ENCODE assay signal across 8 cellular contexts in genomic region chrX:14872851-14873675, GRCh38. TPM values are rescaled to one million over a fixed set of nuclear protein-coding genes. Genes with fewer than 3 reads are reported as not detected.
DNase-seq lines count a peak whose midpoint lies in the region; ATAC-seq and TF ChIP-seq lines count a peak whose summit lies in the region.

FANCB (minus strand) TSS chrX:14873069; CDS start chrX:14865510, 7,559 bp downstream.
MOSPD2 (plus strand) TSS chrX:14873421; CDS start chrX:14873529, 108 bp downstream.

- H3K27me3 ChIP-seq in osteoblast (ENCODE audit: insufficient read depth, low read length) (no peaks in the 10 kb centered on the region), thoracic aorta (replicated peaks; ENCODE audit: insufficient read depth) (no peaks in the 10 kb centered on the region)

- H3K9me3 ChIP-seq in osteoblast (ENCODE audit: low read depth, low read length) (no peaks in the 10 kb centered on the region), thoracic aorta (no peaks in the 10 kb centered on the region)

- DNase-seq in GM12864 (ENCODE audit: low read depth), result peak; percentile 78
- DNase-seq in NCI-H1105 treated with DMSO at 0.1 percent for 48 hours (lab: John Stamatoyannopoulos, UW), result peak; percentile 91
- peak; percentile 87 for DNase-seq in SKM-1 treated with dmso at 0.1 percent for 144 hours (lab: John Stamatoyannopoulos, UW; ENCODE audit: unreplicated experiment)
- peak; percentile 93 for DNase-seq in activated naive CD8-positive, alpha-beta T cell treated with anti-CD3 and anti-CD28 coated beads for 36 hours
- peak; percentile 94 for DNase-seq in glutamatergic neuron
- DNase-seq in osteoblast (ENCODE audit: insufficient read length, low spot score, missing footprints), result peak; percentile 96
- DNase-seq in thoracic aorta (ENCODE audit: low spot score), result peak; percentile 78

- peak within 1 kb of the TSS; percentile 82 for H3K4me2 ChIP-seq in osteoblast (ENCODE audit: insufficient read depth, low read length)

- no peaks in the 10 kb centered on the region for H4K20me1 ChIP-seq in osteoblast (ENCODE audit: insufficient read depth, low read length)

- H3K27ac ChIP-seq in osteoblast (ENCODE audit: low read depth, low read length), result peak within 1 kb of the TSS; percentile 67
- H3K27ac ChIP-seq in thoracic aorta, result peak within 1 kb of the TSS; percentile 61 to 70

- H3K4me3 ChIP-seq in GM12864 (ENCODE audit: low read depth, low read length), result peak within 1 kb of the TSS; percentile 82
- H3K4me3 ChIP-seq in osteoblast (ENCODE audit: insufficient read depth, low read length), result peak within 1 kb of the TSS; percentile 80
- peak within 1 kb of the TSS; percentile 87 for H3K4me3 ChIP-seq in thoracic aorta

- peak within 1 kb of the TSS; percentile 82 for H3K27ac Mint-ChIP-seq in activated naive CD8-positive, alpha-beta T cell treated with anti-CD3 and anti-CD28 coated beads for 36 hours
- H3K27ac Mint-ChIP-seq in glutamatergic neuron (ENCODE audit: unreplicated experiment), result peak within 1 kb of the TSS; percentile 64

- H3K4me3 Mint-ChIP-seq in activated naive CD8-positive, alpha-beta T cell treated with anti-CD3 and anti-CD28 coated beads for 36 hours, result peak within 1 kb of the TSS; percentile 83
- peak within 1 kb of the TSS; percentile 83 for H3K4me3 Mint-ChIP-seq in glutamatergic neuron (ENCODE audit: unreplicated experiment)

- H3K27me3 Mint-ChIP-seq in activated naive CD8-positive, alpha-beta T cell treated with anti-CD3 and anti-CD28 coated beads for 36 hours, result no peaks in the 10 kb centered on the region
- no peaks in the 10 kb centered on the region for H3K27me3 Mint-ChIP-seq in glutamatergic neuron (ENCODE audit: unreplicated experiment)

- ATAC-seq in HG02678 (IDR thresholded peaks at IDR 0.05; ENCODE audit: unreplicated experiment) (peak; percentile 95), thoracic aorta (ENCODE audit: insufficient number of reproducible peaks, low FRiP score, low read depth) (peak; percentile 98)

- peaks cover 17% of the 10 kb centered on the region for H3K36me3 Mint-ChIP-seq in activated naive CD8-positive, alpha-beta T cell treated with anti-CD3 and anti-CD28 coated beads for 36 hours
- no peaks in the 10 kb centered on the region for H3K36me3 Mint-ChIP-seq in glutamatergic neuron (ENCODE audit: unreplicated experiment)

- no peaks in the 10 kb centered on the region for H3K9me3 Mint-ChIP-seq in activated naive CD8-positive, alpha-beta T cell treated with anti-CD3 and anti-CD28 coated beads for 36 hours
- no peaks in the 10 kb centered on the region for H3K9me3 Mint-ChIP-seq in glutamatergic neuron (ENCODE audit: unreplicated experiment)

- H3K4me1 Mint-ChIP-seq in activated naive CD8-positive, alpha-beta T cell treated with anti-CD3 and anti-CD28 coated beads for 36 hours, result peaks cover 6% of the 10 kb centered on the region
- no peaks in the 10 kb centered on the region for H3K4me1 Mint-ChIP-seq in glutamatergic neuron (ENCODE audit: low read depth, unreplicated experiment)

- no peak for TF ChIP-seq CTCF in GM12864 (IDR thresholded peaks at IDR 0.05; ENCODE audit: low read depth, low read length, missing control alignments)
- no peak for TF ChIP-seq CTCF in glutamatergic neuron (IDR thresholded peaks at IDR 0.05; ENCODE audit: partially characterized antibody, unreplicated experiment)
- no peak for TF ChIP-seq CTCF in osteoblast (IDR thresholded peaks at IDR 0.05; ENCODE audit: extremely low read depth, low read depth, low read length)
- no peak for TF ChIP-seq CTCF in thoracic aorta (IDR thresholded peaks at IDR 0.05)

- H3K36me3 ChIP-seq in osteoblast (ENCODE audit: insufficient read depth, low read length) (peaks cover 2% of the 10 kb centered on the region), thoracic aorta (no peaks in the 10 kb centered on the region)

- peaks cover 51% of the 10 kb centered on the region for H3K79me2 ChIP-seq in osteoblast (ENCODE audit: insufficient read depth, low read length)

- H3K4me1 ChIP-seq in osteoblast (ENCODE audit: insufficient read depth, low read length), result peaks cover 6% of the 10 kb centered on the region
- peaks cover 0 to 11% of the 10 kb centered on the region in 2 donors for H3K4me1 ChIP-seq in thoracic aorta (ENCODE audit: control insufficient read depth in 1 of 2, low read depth in 2 of 2)

- H2AFZ ChIP-seq in osteoblast (ENCODE audit: low read length), result peak within 1 kb of the TSS; percentile 88

RNA-seq across cellular contexts. Expression of gene FANCB, which starts in this region (rescaled TPM):
- 10 to 100 TPM; 13.6 to 14.0 TPM for total RNA-seq in activated naive CD8-positive, alpha-beta T cell treated with anti-CD3 and anti-CD28 coated beads for 36 hours
- 3.4 TPM for total RNA-seq in glutamatergic neuron (ENCODE audit: unreplicated experiment)
- total RNA-seq in osteoblast, result 3.6 and 3.8 TPM in 2 replicates
- 1 to 10 TPM in 1 of 2 donors, under 1 TPM in 1; 0.41 to 1.8 TPM for total RNA-seq in thoracic aorta

RNA-seq across cellular contexts. Expression of gene MOSPD2, which starts in this region (rescaled TPM):
- 1 to 10 TPM; 9.1 to 9.6 TPM for total RNA-seq in activated naive CD8-positive, alpha-beta T cell treated with anti-CD3 and anti-CD28 coated beads for 36 hours
- total RNA-seq in glutamatergic neuron (ENCODE audit: unreplicated experiment) (11.8 TPM), osteoblast (23.3 and 29.0 TPM in 2 replicates), thoracic aorta (10 to 100 TPM; 19.4 to 55.5 TPM)

Comparison
In these comparisons a context has a peak if more than half of its experiments do, and no peak if none do; other contexts are left out.
1. Peak in every context shown above with its lines: DNase-seq, ATAC-seq, H3K4me3 ChIP-seq and H3K27ac ChIP-seq.